Comparison of ENCODE assay signal across 23 cellular contexts in genomic region chr1:65719391-65719790, GRCh38.
"Had no signal": no experiment of that assay in that cellular context is flagged by ENCODE, and none has a peak within 500 bp of the region (broad histone marks: within the 10 kb centered on the region; RNA-seq: fewer than 3 reads in every experiment).

No MANE protein-coding gene starts in this region.

- FAIRE-seq: small intestine had no signal

- H3K27me3 ChIP-seq: neural progenitor cell, ovary, right lobe of liver, sigmoid colon, stomach, tibial artery, transverse colon, upper lobe of right lung, uterus had no signal

- ATAC-seq: naive thymus-derived CD4-positive, alpha-beta T cell; natural killer cell; psoas muscle; right cardiac atrium; right lobe of liver; stimulated activated naive B cell treated with anti-CD40 and anti-IgM and Interleukin-4, amounts not matched to agents 10 μg/mL and 1 μg/mL and 100 μg/mL, for 72 hours; upper lobe of right lung had no signal

- H3K4me1 ChIP-seq: neural progenitor cell, parathyroid adenoma, psoas muscle, right lobe of liver, sigmoid colon, stomach, tibial artery, transverse colon, upper lobe of right lung, uterus had no signal

- H3K79me2 ChIP-seq: parathyroid adenoma had no signal

- DNase-seq: naive thymus-derived CD4-positive, alpha-beta T cell; natural killer cell; occipital lobe; ovary; posterior cingulate gyrus; psoas muscle; right cardiac atrium; right lobe of liver; sigmoid colon; small intestine; stimulated activated CD4-positive, alpha-beta T cell treated with anti-CD3 and anti-CD28 coated beads, Interleukin-15, amount 100 ng/mL, for 24 hours; stimulated activated CD4-positive, alpha-beta T cell treated with anti-CD3 and anti-CD28 coated beads, Interleukin-2, amount 100 ng/mL, for 24 hours; stimulated activated CD4-positive, alpha-beta T cell treated with anti-CD3 and anti-CD28 coated beads, Interleukin-2, amount 100 ng/mL, for 48 hours; stimulated activated CD4-positive, alpha-beta T cell treated with anti-CD3 and anti-CD28 coated beads, Interleukin-4, amount 100 ng/mL, for 24 hours; stimulated activated naive B cell treated with anti-CD40 and anti-IgM and Interleukin-4, amounts not matched to agents 10 μg/mL and 1 μg/mL and 100 μg/mL, for 72 hours; stimulated activated naive CD4-positive, alpha-beta T cell treated with Interleukin-2 at 50 U/mL for 16 hours; stomach; tibial artery; transverse colon; upper lobe of right lung; uterus had no signal

- H2AFZ ChIP-seq: neural progenitor cell, parathyroid adenoma had no signal

- H3K27ac ChIP-seq: neural progenitor cell, ovary, parathyroid adenoma, psoas muscle, right lobe of liver, sigmoid colon, stomach, tibial artery, transverse colon, upper lobe of right lung, uterus had no signal

- H3K4me3 ChIP-seq: neural progenitor cell, ovary, psoas muscle, right lobe of liver, sigmoid colon, stomach, tibial artery, transverse colon, upper lobe of right lung, uterus had no signal

- H3K9me3 ChIP-seq: ovary, psoas muscle, right lobe of liver, sigmoid colon, stomach, tibial artery, transverse colon, upper lobe of right lung, uterus had no signal

- H3K4me2 ChIP-seq: neural progenitor cell had no signal

- H3K9ac ChIP-seq: neural progenitor cell, parathyroid adenoma had no signal

- H3K36me3 ChIP-seq: neural progenitor cell, ovary, right lobe of liver, sigmoid colon, stomach, tibial artery, transverse colon, upper lobe of right lung, uterus had no signal
